20 cellular contexts compared by ENCODE assay signal in genomic region chr20:2847802-2848201, GRCh38. TPM values are rescaled to one million over a fixed set of nuclear protein-coding genes. Genes with fewer than 3 reads are reported as not detected.
DNase-seq lines count a peak whose midpoint lies in the region; ATAC-seq and TF ChIP-seq lines count a peak whose summit lies in the region.
"Had no signal": no experiment of that assay in that cellular context is flagged by ENCODE, and none has a peak within 500 bp of the region (broad histone marks: within the 10 kb centered on the region; RNA-seq: fewer than 3 reads in every experiment).

No MANE protein-coding gene starts in this region.

- H3K36me3 ChIP-seq in trophoblast cell (ENCODE audit: control insufficient read depth in 1 of 2, insufficient read depth in 2 of 2, low read length in 2 of 2) (peaks cover 0 to 3% of the 10 kb centered on the region in 2 experiments), vagina (peaks cover 0 to 9% of the 10 kb centered on the region in 2 donors)

- H2BK120ac ChIP-seq in trophoblast cell (ENCODE audit: insufficient read depth, low read length, poor library complexity), result no peak overlapping the region

- TF ChIP-seq CTCF in natural killer cell (IDR thresholded peaks at IDR 0.05) (no peak), glutamatergic neuron (IDR thresholded peaks at IDR 0.05; ENCODE audit: partially characterized antibody, unreplicated experiment) (no peak), vagina (IDR thresholded peaks at IDR 0.05) (no peak)

- H2BK5ac ChIP-seq in trophoblast cell (ENCODE audit: low read depth, low read length, poor library complexity), result no peak overlapping the region

- no peak overlapping the region for H3K18ac ChIP-seq in trophoblast cell (ENCODE audit: low read length)

- H2BK12ac ChIP-seq in trophoblast cell (ENCODE audit: low read length), result no peak overlapping the region

- no peaks in the 10 kb centered on the region for H3K9me3 Mint-ChIP-seq in natural killer cell treated with Interleukin-12 subunit alpha and Interleukin-12 subunit beta and Interleukin-15 and Interleukin-18, amount 100 ng/mL, for 72 hours
- H3K9me3 Mint-ChIP-seq in natural killer cell (no peaks in the 10 kb centered on the region), glutamatergic neuron (ENCODE audit: unreplicated experiment) (no peaks in the 10 kb centered on the region)
- H3K9me3 Mint-ChIP-seq: CD4-positive, alpha-beta T cell; HFFc6 had no signal

- no peak overlapping the region for H3K9ac ChIP-seq in trophoblast cell (ENCODE audit: low read length)

- no peak overlapping the region for H2AFZ ChIP-seq in trophoblast cell (ENCODE audit: insufficient read depth, low read length, poor library complexity)

- no peak for ATAC-seq in natural killer cell treated with Interleukin-12 subunit alpha and Interleukin-12 subunit beta and Interleukin-15 and Interleukin-18, amount 100 ng/mL, for 72 hours
- ATAC-seq in natural killer cell, result no peak
- ATAC-seq: HCT116 had no signal

- H2AK5ac ChIP-seq in trophoblast cell (ENCODE audit: low read length), result no peak overlapping the region

- H3K9me3 ChIP-seq in trophoblast cell (ENCODE audit: insufficient read depth, low read depth, low read length), result no peaks in the 10 kb centered on the region
- no peaks in the 10 kb centered on the region for H3K9me3 ChIP-seq in vagina

- H3K4me3 ChIP-seq in trophoblast cell (ENCODE audit: low read depth, low read length) (peak overlapping the region; percentile 51), vagina (no peak overlapping the region)

- no peak overlapping the region for H3K4me3 Mint-ChIP-seq in natural killer cell treated with Interleukin-12 subunit alpha and Interleukin-12 subunit beta and Interleukin-15 and Interleukin-18, amount 100 ng/mL, for 72 hours
- H3K4me3 Mint-ChIP-seq in natural killer cell (no peak overlapping the region), glutamatergic neuron (ENCODE audit: unreplicated experiment) (no peak overlapping the region)
- H3K4me3 Mint-ChIP-seq: CD4-positive, alpha-beta T cell; HFFc6 had no signal

- no peak for TF ChIP-seq POLR2A in vagina (IDR thresholded peaks at IDR 0.05)

- H3K79me1 ChIP-seq in trophoblast cell (ENCODE audit: low read length), result no peaks in the 10 kb centered on the region

- intact Hi-C loops in natural killer cell (cut with micrococcal nuclease), result no loop called here
- intact Hi-C loops in vagina (cut with DNase I), result no loop called here

- H3K27ac Mint-ChIP-seq in natural killer cell treated with Interleukin-12 subunit alpha and Interleukin-12 subunit beta and Interleukin-15 and Interleukin-18, amount 100 ng/mL, for 72 hours, result peak overlapping the region; percentile 9 to 70
- H3K27ac Mint-ChIP-seq in natural killer cell (peak overlapping the region in 1 of 2 donors; percentile 58), glutamatergic neuron (ENCODE audit: unreplicated experiment) (peak overlapping the region; percentile 72)
- H3K27ac Mint-ChIP-seq: CD4-positive, alpha-beta T cell; HFFc6 had no signal

- no CpG with 5 or more reads among the region's 4 CpGs for WGBS in trophoblast cell (ENCODE audit: extremely low coverage, insufficient coverage, insufficient read length)

- H3K27me3 Mint-ChIP-seq in natural killer cell treated with Interleukin-12 subunit alpha and Interleukin-12 subunit beta and Interleukin-15 and Interleukin-18, amount 100 ng/mL, for 72 hours, result no peaks in the 10 kb centered on the region
- no peaks in the 10 kb centered on the region for H3K27me3 Mint-ChIP-seq in natural killer cell (ENCODE audit: low read depth in 2 of 2)
- H3K27me3 Mint-ChIP-seq in glutamatergic neuron (ENCODE audit: unreplicated experiment), result no peaks in the 10 kb centered on the region
- H3K27me3 Mint-ChIP-seq: CD4-positive, alpha-beta T cell had no signal

- H3K23ac ChIP-seq in trophoblast cell (ENCODE audit: low read length), result no peak overlapping the region

- no peak overlapping the region for H3K27ac ChIP-seq in trophoblast cell (ENCODE audit: low read depth, low read length)
- no peak overlapping the region for H3K27ac ChIP-seq in vagina
- H3K27ac ChIP-seq: C4-2B had no signal

- H3K27me3 ChIP-seq in trophoblast cell (ENCODE audit: insufficient read depth, low read length) (no peaks in the 10 kb centered on the region), vagina (no peaks in the 10 kb centered on the region)

- H3K4me1 ChIP-seq in trophoblast cell (ENCODE audit: control insufficient read depth in 1 of 2, insufficient read depth in 2 of 2, low read length in 2 of 2) (peaks cover 2 to 3% of the 10 kb centered on the region in 2 experiments), vagina (peaks cover 10% of the 10 kb centered on the region)

- no peak overlapping the region for H4K12ac ChIP-seq in trophoblast cell (ENCODE audit: low read depth, low read length)

- H4K91ac ChIP-seq in trophoblast cell (ENCODE audit: low read depth, low read length), result no peak overlapping the region

- DNase-seq in natural killer cell treated with Interleukin-12 subunit alpha and Interleukin-12 subunit beta and Interleukin-15 and Interleukin-18, amount 100 ng/mL, for 72 hours (ENCODE audit: low spot score), result no peak
- DNase-seq in natural killer cell (no peak), glutamatergic neuron (no peak), trophoblast cell (no peak), vagina (ENCODE audit: extremely low spot score in 2 of 2) (peak; percentile 46 to 75), NCI-H1436 (lab: John Stamatoyannopoulos, UW) (no peak), occipital lobe (lab: John Stamatoyannopoulos, UW) (no peak)
- no peak for DNase-seq in stimulated activated CD4-positive, alpha-beta T cell treated with anti-CD3 and anti-CD28 coated beads, Interleukin-2, amount 100 ng/mL, for 24 hours
- DNase-seq: AML-193; CD4-positive, alpha-beta T cell; DMS153; DMS79; GF-D8; GOT3; H7; HFFc6; IMR-90 had no signal

- no peak overlapping the region for H3K4ac ChIP-seq in trophoblast cell (ENCODE audit: low read depth, low read length)

- H3K79me2 ChIP-seq in trophoblast cell (ENCODE audit: control insufficient read depth, insufficient read depth, low read length, poor library complexity), result no peaks in the 10 kb centered on the region

- peaks cover 12% of the 10 kb centered on the region for H3K36me3 Mint-ChIP-seq in natural killer cell treated with Interleukin-12 subunit alpha and Interleukin-12 subunit beta and Interleukin-15 and Interleukin-18, amount 100 ng/mL, for 72 hours
- H3K36me3 Mint-ChIP-seq in natural killer cell (no peaks in the 10 kb centered on the region), glutamatergic neuron (ENCODE audit: unreplicated experiment) (no peaks in the 10 kb centered on the region)

- H3K14ac ChIP-seq in trophoblast cell (ENCODE audit: low read length), result no peak overlapping the region

- H3K4me1 Mint-ChIP-seq in natural killer cell treated with Interleukin-12 subunit alpha and Interleukin-12 subunit beta and Interleukin-15 and Interleukin-18, amount 100 ng/mL, for 72 hours (ENCODE audit: low read depth in 2 of 2), result peaks cover 54 to 60% of the 10 kb centered on the region in 2 donors
- H3K4me1 Mint-ChIP-seq in natural killer cell, result peaks cover 35 to 51% of the 10 kb centered on the region in 2 donors
- no peaks in the 10 kb centered on the region for H3K4me1 Mint-ChIP-seq in glutamatergic neuron (ENCODE audit: low read depth, unreplicated experiment)

- no peak overlapping the region for H3K4me2 ChIP-seq in trophoblast cell (ENCODE audit: low read length)

- H4K8ac ChIP-seq in trophoblast cell (ENCODE audit: low read depth, low read length), result no peak overlapping the region

RNA-seq across cellular contexts. Expression of gene VPS16, which starts 7.3 kb away (rescaled TPM):
- total RNA-seq in natural killer cell treated with Interleukin-12 subunit alpha and Interleukin-12 subunit beta and Interleukin-15 and Interleukin-18, amount 100 ng/mL, for 72 hours, result 100 to 1,000 TPM in 1 of 2 donors, 10 to 100 TPM in 1; 88.0 to 101 TPM
- total RNA-seq in natural killer cell (100 to 1,000 TPM; 108 to 118 (median 109) TPM), glutamatergic neuron (ENCODE audit: unreplicated experiment) (46.3 TPM), vagina (30.0 TPM), occipital lobe (51.3 TPM)
- 18.4 and 19.2 TPM in 2 replicates for polyA plus RNA-seq in trophoblast cell (2013)

RNA-seq across cellular contexts. Expression of gene PCED1A, which starts 7.3 kb away (rescaled TPM):
- 10 to 100 TPM; 53.8 to 62.6 TPM for total RNA-seq in natural killer cell treated with Interleukin-12 subunit alpha and Interleukin-12 subunit beta and Interleukin-15 and Interleukin-18, amount 100 ng/mL, for 72 hours
- 10 to 100 TPM; 70.3 to 76.5 (median 71.1) TPM for total RNA-seq in natural killer cell
- total RNA-seq in glutamatergic neuron (ENCODE audit: unreplicated experiment), result 41.6 TPM
- polyA plus RNA-seq in trophoblast cell (2013), result 31.4 and 32.3 TPM in 2 replicates
- total RNA-seq in vagina, result 22.1 TPM
- 22.0 TPM for total RNA-seq in occipital lobe

RNA-seq across cellular contexts. Expression of gene PTPRA, which starts 25.5 kb away (rescaled TPM):
- 10 to 100 TPM; 50.4 to 76.0 TPM for total RNA-seq in natural killer cell treated with Interleukin-12 subunit alpha and Interleukin-12 subunit beta and Interleukin-15 and Interleukin-18, amount 100 ng/mL, for 72 hours
- total RNA-seq in natural killer cell (100 to 1,000 TPM; 125 to 172 (median 141) TPM), glutamatergic neuron (ENCODE audit: unreplicated experiment) (59.5 TPM), vagina (45.7 TPM), occipital lobe (216 TPM)
- polyA plus RNA-seq in trophoblast cell (2013), result 62.0 and 68.3 TPM in 2 replicates

RNA-seq across cellular contexts. Expression of gene TMEM239, which starts 31.6 kb away (rescaled TPM):
- total RNA-seq in natural killer cell treated with Interleukin-12 subunit alpha and Interleukin-12 subunit beta and Interleukin-15 and Interleukin-18, amount 100 ng/mL, for 72 hours, result not detected
- total RNA-seq in natural killer cell (not detected), glutamatergic neuron (ENCODE audit: unreplicated experiment) (not detected), vagina (not detected), occipital lobe (not detected)
- 0.01 TPM in 1 of 2 replicates, not detected in the other for polyA plus RNA-seq in trophoblast cell (2013)
- total RNA-seq: CD4-positive, alpha-beta T cell; H7; HFFc6; IMR-90 had no signal
- polyA plus RNA-seq: BJ had no signal

RNA-seq across cellular contexts. Expression of gene C20orf141, which starts 33.0 kb away (rescaled TPM):
- total RNA-seq in natural killer cell treated with Interleukin-12 subunit alpha and Interleukin-12 subunit beta and Interleukin-15 and Interleukin-18, amount 100 ng/mL, for 72 hours, result not detected
- total RNA-seq in natural killer cell (not detected), glutamatergic neuron (ENCODE audit: unreplicated experiment) (not detected), vagina (not detected), occipital lobe (not detected)
- polyA plus RNA-seq in trophoblast cell (2013), result 0.19 and 0.31 TPM in 2 replicates
- total RNA-seq: CD4-positive, alpha-beta T cell; H7; HFFc6 had no signal

Comparison
In these comparisons a context has a peak if more than half of its experiments do, and no peak if none do; other contexts are left out.
1. DNase-seq: peak in vagina (2 of 2); none in natural killer cell treated with Interleukin-12 subunit alpha and Interleukin-12 subunit beta and Interleukin-15 and Interleukin-18, amount 100 ng/mL, for 72 hours (single experiment), natural killer cell (single experiment), glutamatergic neuron (single experiment), trophoblast cell (0 of 2), NCI-H1436 (single experiment), stimulated activated CD4-positive, alpha-beta T cell treated with anti-CD3 and anti-CD28 coated beads, Interleukin-2, amount 100 ng/mL, for 24 hours (0 of 2) and occipital lobe (single experiment).